1 cellular context compared by ENCODE assay signal in genomic region chr14:94036328-94037167, GRCh38.
TF ChIP-seq lines count a peak whose summit lies in the region.

No MANE protein-coding gene starts in this region.

TF ChIP-seq in K562, 482 proteins besides CTCF, POLR2A, EP300 and RAD21 (continues in another document):
- TF ChIP-seq BHLHE40 (IDR thresholded peaks at IDR 0.05; ENCODE audit: low read length) (no peak), THAP12 (CRISPR knock-in tag; IDR thresholded peaks at IDR 0.05) (no peak), TFAP4 (CRISPR knock-in tag; IDR thresholded peaks at IDR 0.05; ENCODE audit: borderline replicate concordance) (no peak), USF2 (CRISPR knock-in tag; IDR thresholded peaks at IDR 0.05) (no peak), ZNF311 (CRISPR knock-in tag; IDR thresholded peaks at IDR 0.05) (no peak), ZNF282 (CRISPR knock-in tag; IDR thresholded peaks at IDR 0.05) (no peak), ZNF347 (CRISPR knock-in tag; IDR thresholded peaks at IDR 0.05; ENCODE audit: low read depth) (no peak), NKRF (IDR thresholded peaks at IDR 0.05; ENCODE audit: borderline replicate concordance) (no peak), SMC3 (conservative IDR thresholded peaks at IDR 0.05; ENCODE audit: insufficient read depth, low read depth, low read length) (peak; percentile 66), KAT2B (IDR thresholded peaks at IDR 0.05; ENCODE audit: low read depth, low read length) (no peak), ZNF639 (CRISPR knock-in tag; conservative IDR thresholded peaks at IDR 0.05 in 1 of 2, IDR thresholded peaks at IDR 0.05 in 1 of 2) (no peak), ZNF764 (CRISPR knock-in tag; IDR thresholded peaks at IDR 0.05; ENCODE audit: low read depth) (0 out of 2 replicates have a peak, but pooled peaks have one; percentile 44), ZBTB26 (CRISPR knock-in tag; IDR thresholded peaks at IDR 0.05) (no peak), IRF1 (CRISPR knock-in tag; IDR thresholded peaks at IDR 0.05; ENCODE audit: borderline replicate concordance) (no peak), ZNF197 (CRISPR knock-in tag; IDR thresholded peaks at IDR 0.05; ENCODE audit: low read depth) (no peak), EZH2 (IDR thresholded peaks at IDR 0.05; ENCODE audit: borderline replicate concordance, low read depth, low read length) (no peak), MTF1 (CRISPR knock-in tag; IDR thresholded peaks at IDR 0.05; ENCODE audit: borderline replicate concordance) (no peak), FOS (IDR thresholded peaks at IDR 0.05; ENCODE audit: extremely low read depth, insufficient read length) (no peak), SP1 (CRISPR knock-in tag; IDR thresholded peaks at IDR 0.05) (no peak), ZBTB11 (CRISPR knock-in tag; IDR thresholded peaks at IDR 0.05) (no peak), ATF4 (CRISPR knock-in tag; IDR thresholded peaks at IDR 0.05) (no peak), ARID4B (CRISPR knock-in tag; IDR thresholded peaks at IDR 0.05) (no peak)
